Comparison of ENCODE assay signal across 20 cellular contexts in genomic region chr7:2148189-2148588, GRCh38.
DNase-seq lines count a peak whose midpoint lies in the region; ATAC-seq, FAIRE-seq and TF ChIP-seq lines count a peak whose summit lies in the region.
"Had no signal": no experiment of that assay in that cellular context is flagged by ENCODE, and none has a peak within 500 bp of the region (broad histone marks: within the 10 kb centered on the region; RNA-seq: fewer than 3 reads in every experiment).

No MANE protein-coding gene starts in this region.

- H3K4me3 ChIP-seq in HepG2 (replicated peaks in 1 of 3; ENCODE audit: insufficient read depth in 1 of 3, low read depth in 2 of 3, low read length in 3 of 3) (no peak overlapping the region), right lobe of liver (no peak overlapping the region), Loucy (ENCODE audit: low read length, poor library complexity, severe bottlenecking) (no peak overlapping the region), choroid plexus epithelial cell (ENCODE audit: low read depth, low read length) (no peak overlapping the region), retinal pigment epithelial cell (ENCODE audit: low read length) (no peak overlapping the region), sigmoid colon (no peak overlapping the region)
- H3K4me3 ChIP-seq: breast epithelium, tibial artery had no signal

- H3K9me3 ChIP-seq in HepG2 (ENCODE audit: low read length) (no peaks in the 10 kb centered on the region), right lobe of liver (no peaks in the 10 kb centered on the region), Loucy (ENCODE audit: insufficient read depth, low read depth, low read length) (no peaks in the 10 kb centered on the region), sigmoid colon (no peaks in the 10 kb centered on the region)
- H3K9me3 ChIP-seq: breast epithelium, tibial artery had no signal

- H3K79me2 ChIP-seq in HepG2 (ENCODE audit: insufficient read depth, low read length) (no peaks in the 10 kb centered on the region), Loucy (ENCODE audit: insufficient read depth, low read length) (peaks cover 5% of the 10 kb centered on the region; the same call in 1 of the 2 replicates)

- in situ Hi-C loops in HepG2 (cut with HindIII; ENCODE audit: extremely low pct_ligation_motif_present, low pct_unique_long_range_greater_than_20kb), result no loop called here

- H3K27me3 ChIP-seq in HepG2 (ENCODE audit: control insufficient read depth in 1 of 2, insufficient read depth in 2 of 2, low read length in 2 of 2) (no peaks in the 10 kb centered on the region), right lobe of liver (no peaks in the 10 kb centered on the region), Loucy (ENCODE audit: insufficient read depth, low read length, poor library complexity, severe bottlenecking) (no peaks in the 10 kb centered on the region), sigmoid colon (no peaks in the 10 kb centered on the region)
- H3K27me3 ChIP-seq: breast epithelium, tibial artery had no signal

- WGBS in HepG2 (ENCODE audit: low lambda C conversion rate), result 100% methylated on average over 10 of the region's 11 CpGs
- WGBS in right lobe of liver (ENCODE audit: insufficient coverage, low coverage, low lambda C conversion rate, missing lambda C conversion rate), result 98% methylated on average over 7 of the region's 11 CpGs
- 94% methylated on average over 11 of the region's 11 CpGs for WGBS in sigmoid colon, 2 donors

- TF ChIP-seq POLR2A in HepG2 (IDR thresholded peaks at IDR 0.05; ENCODE audit: insufficient read depth in 1 of 2, low read depth in 2 of 2, low read length in 2 of 2), result no peak
- no peak for TF ChIP-seq POLR2A in right lobe of liver (IDR thresholded peaks at IDR 0.05)
- no peak for TF ChIP-seq POLR2A in sigmoid colon (IDR thresholded peaks at IDR 0.05)

- peak; percentile 37; the same call in 1 of the 2 replicates for TF ChIP-seq CTCF in HepG2 (CRISPR knock-in tag; IDR thresholded peaks at IDR 0.05)
- TF ChIP-seq CTCF in right lobe of liver (IDR thresholded peaks at IDR 0.05), result no peak
- peak; percentile 18; the same call in 1 of the 2 replicates for TF ChIP-seq CTCF in Loucy (conservative IDR thresholded peaks at IDR 0.05; ENCODE audit: low read length)
- TF ChIP-seq CTCF in choroid plexus epithelial cell (conservative IDR thresholded peaks at IDR 0.05; ENCODE audit: low read depth, low read length), result peak; percentile 38
- TF ChIP-seq CTCF in retinal pigment epithelial cell (conservative IDR thresholded peaks at IDR 0.05; ENCODE audit: low read depth, low read length), result peak; percentile 38
- TF ChIP-seq CTCF in sigmoid colon (IDR thresholded peaks at IDR 0.05), result no peak

- no peaks in the 10 kb centered on the region for H3F3A ChIP-seq in Loucy (ENCODE audit: low read depth)

- TF ChIP-seq EP300 in HepG2 (IDR thresholded peaks at IDR 0.05; ENCODE audit: low read depth in 2 of 2, low read length in 2 of 2), result no peak
- no peak for TF ChIP-seq EP300 in HepG2 (CRISPR knock-in tag; IDR thresholded peaks at IDR 0.05; ENCODE audit: borderline replicate concordance)
- TF ChIP-seq EP300 in sigmoid colon (IDR thresholded peaks at IDR 0.05), result no peak

- no TSS peak for BruUV-seq in HepG2 (replicated peaks; lab: Mats Ljungman, UMichigan)

- no peak overlapping the region for H2AFZ ChIP-seq in HepG2 (ENCODE audit: low read length)
- H2AFZ ChIP-seq in Loucy (ENCODE audit: low read length), result no peak overlapping the region

- no peak for FAIRE-seq in HepG2 (lab: Jason Lieb, UNC)

- CTCF ChIA-PET in HepG2 (lab: Yijun Ruan, JAX; ENCODE audit: low intra/inter-chr PET ratio, low total read pairs), result no interaction called here

- no peaks in the 10 kb centered on the region for H3K9me2 ChIP-seq in Loucy (replicated peaks; ENCODE audit: low read depth, low read length)

- intact Hi-C loops in HepG2 (cut with micrococcal nuclease; ENCODE audit: unreplicated experiment), result no loop called here
- intact Hi-C loops in right lobe of liver (cut with DNase I), result no loop called here
- intact Hi-C loops in sigmoid colon (cut with DNase I), result no loop called here

- TF ChIP-seq RAD21 in HepG2 (CRISPR knock-in tag; IDR thresholded peaks at IDR 0.05), result no peak

- POLR2A ChIA-PET in HepG2 (lab: Yijun Ruan, JAX), result no interaction called here

- H3K4me2 ChIP-seq in HepG2 (ENCODE audit: low read depth, low read length) (no peak overlapping the region), Loucy (ENCODE audit: low read depth, low read length, poor library complexity, severe bottlenecking) (no peak overlapping the region)

- H3K9ac ChIP-seq in HepG2 (ENCODE audit: insufficient read depth, low read depth, low read length) (no peak overlapping the region), Loucy (ENCODE audit: low read depth, low read length, poor library complexity, severe bottlenecking) (no peak overlapping the region)

- H3K27ac ChIP-seq in HepG2 (ENCODE audit: extremely low read length, insufficient read depth, low read length) (no peak overlapping the region), right lobe of liver (no peak overlapping the region), sigmoid colon (no peak overlapping the region)
- H3K27ac ChIP-seq: breast epithelium, tibial artery had no signal

- H3K4me1 ChIP-seq in HepG2 (ENCODE audit: insufficient read depth, low read length), result peaks cover 36% of the 10 kb centered on the region
- no peaks in the 10 kb centered on the region for H3K4me1 ChIP-seq in right lobe of liver
- H3K4me1 ChIP-seq in Loucy (ENCODE audit: insufficient read depth, low read length, poor library complexity, severe bottlenecking), result no peaks in the 10 kb centered on the region
- H3K4me1 ChIP-seq in sigmoid colon, result peaks cover 0 to 10% (median 0%) of the 10 kb centered on the region in 4 donors
- H3K4me1 ChIP-seq: breast epithelium, tibial artery had no signal

- DNase-seq in HepG2 (ENCODE audit: low spot score) (no peak), right lobe of liver (no peak), choroid plexus epithelial cell (ENCODE audit: low read depth) (no peak), retinal pigment epithelial cell (ENCODE audit: low read depth) (no peak), sigmoid colon (no peak), T-helper 1 cell (no peak)
- DNase-seq: activated CD4-positive, alpha-beta memory T cell treated with anti-CD3 and anti-CD28 coated beads, Interleukin-2, amount 10 ng/mL, durations not matched to agents 7 days and 5 days; activated CD4-positive, CD25-positive, alpha-beta regulatory T cell; activated gamma-delta T cell; activated T-cell treated with anti-CD3 and anti-CD28 coated beads for 4 hours; CD4-positive, CD25-positive, alpha-beta regulatory T cell; DMS53; mesendoderm; natural killer cell; NCI-H1694; stimulated activated naive CD4-positive, alpha-beta T cell treated with Interleukin-2 at 50 U/mL for 16 hours; tibial artery had no signal

- ATAC-seq in HepG2 (no peak), right lobe of liver (no peak), GM21447 (IDR thresholded peaks at IDR 0.05; ENCODE audit: unreplicated experiment) (no peak)
- ATAC-seq: natural killer cell had no signal

- H3K36me3 ChIP-seq in HepG2 (replicated peaks in 1 of 2; ENCODE audit: control insufficient read depth in 1 of 2, insufficient read depth in 2 of 2, low read length in 2 of 2) (peaks cover 26 to 60% of the 10 kb centered on the region in 2 experiments), right lobe of liver (no peaks in the 10 kb centered on the region), Loucy (ENCODE audit: insufficient read depth, low read length) (peaks cover 48% of the 10 kb centered on the region; the same call in 1 of the 2 replicates), sigmoid colon (peaks cover 0 to 28% (median 14%) of the 10 kb centered on the region in 4 donors)
- H3K36me3 ChIP-seq: breast epithelium had no signal

- H4K20me1 ChIP-seq in HepG2 (ENCODE audit: insufficient read depth, low read length) (no peaks in the 10 kb centered on the region), Loucy (ENCODE audit: insufficient read depth, low read length, poor library complexity, severe bottlenecking) (no peaks in the 10 kb centered on the region)

TF ChIP-seq in HepG2, 621 proteins besides CTCF, POLR2A, EP300 and RAD21 (continues in another document):
- TF ChIP-seq POGK (CRISPR knock-in tag; conservative IDR thresholded peaks at IDR 0.05), result no peak
- no peak for TF ChIP-seq ZEB1 (IDR thresholded peaks at IDR 0.05; ENCODE audit: insufficient replicate concordance, low read depth)
- TF ChIP-seq MBD4 (IDR thresholded peaks at IDR 0.05; ENCODE audit: borderline replicate concordance, low read length), result no peak
- TF ChIP-seq SETDB1 (CRISPR knock-in tag; IDR thresholded peaks at IDR 0.05; ENCODE audit: borderline replicate concordance), result no peak
- no peak for TF ChIP-seq YY1 (IDR thresholded peaks at IDR 0.05; ENCODE audit: insufficient read depth, insufficient replicate concordance, low read depth, low read length)
- no peak for TF ChIP-seq MYC (CRISPR knock-in tag; IDR thresholded peaks at IDR 0.05; ENCODE audit: borderline replicate concordance)
- no peak for TF ChIP-seq ARNTL (CRISPR knock-in tag; IDR thresholded peaks at IDR 0.05)
- no peak for TF ChIP-seq ZFP41 (CRISPR knock-in tag; IDR thresholded peaks at IDR 0.05; ENCODE audit: borderline replicate concordance)
- no peak for TF ChIP-seq GLMP (CRISPR knock-in tag; IDR thresholded peaks at IDR 0.05; ENCODE audit: borderline replicate concordance)
- TF ChIP-seq THYN1 (CRISPR knock-in tag; IDR thresholded peaks at IDR 0.05; ENCODE audit: borderline replicate concordance, low read depth), result no peak
- no peak for TF ChIP-seq ZNF83 (CRISPR knock-in tag; IDR thresholded peaks at IDR 0.05; ENCODE audit: borderline replicate concordance)

Comparison
In these comparisons a context has a peak if more than half of its experiments do, and no peak if none do; other contexts are left out.
1. CTCF ChIP-seq: peak in HepG2 (single experiment), Loucy (single experiment), choroid plexus epithelial cell (single experiment) and retinal pigment epithelial cell (single experiment); none in right lobe of liver (0 of 4) and sigmoid colon (0 of 4).